ENCODE assay signal across 31 cellular contexts in genomic region chr11:45263773-45264172, GRCh38. TPM values are rescaled to one million over a fixed set of nuclear protein-coding genes. Genes with fewer than 3 reads are reported as not detected.
"Had no signal": no experiment of that assay in that cellular context is flagged by ENCODE, and none has a peak within 500 bp of the region (broad histone marks: within the 10 kb centered on the region; RNA-seq: fewer than 3 reads in every experiment).

No MANE protein-coding gene starts in this region.

- H3K27ac ChIP-seq: stomach, suprapubic skin, testis, thoracic aorta, thyroid gland, tibial artery, tibial nerve, upper lobe of left lung, upper lobe of right lung, uterus, vagina had no signal

- DNase-seq: stimulated activated CD4-positive, alpha-beta T cell treated with anti-CD3 and anti-CD28 coated beads, Interleukin-2, amount 100 ng/mL, for 48 hours; stimulated activated CD4-positive, alpha-beta T cell treated with anti-CD3 and anti-CD28 coated beads, Interleukin-4, amount 100 ng/mL, for 1 hour; stimulated activated CD4-positive, alpha-beta T cell treated with anti-CD3 and anti-CD28 coated beads, Interleukin-4, amount 100 ng/mL, for 24 hours; stimulated activated CD8-positive, alpha-beta memory T cell treated with anti-CD3 and anti-CD28 coated beads, Interleukin-4, amount 100 ng/mL, for 48 hours; stimulated activated naive B cell treated with anti-CD40 and anti-IgM and Interleukin-4, amounts not matched to agents 10 μg/mL and 1 μg/mL and 100 μg/mL, for 72 hours; stimulated activated naive CD4-positive, alpha-beta T cell; stimulated activated naive CD4-positive, alpha-beta T cell treated with Interleukin-2 at 50 U/mL for 16 hours; stimulated activated naive CD8-positive, alpha-beta T cell treated with anti-CD3 and anti-CD28 coated beads, Interleukin-15, amount 100 ng/mL, for 72 hours; stimulated activated naive CD8-positive, alpha-beta T cell treated with anti-CD3 and anti-CD28 coated beads, Interleukin-15, Interleukin-2, amounts not matched to agents 100 U/mL and 50 U/mL, for 24 hours; stomach; substantia nigra; testis; thyroid gland; tibial artery; transverse colon; trophoblast cell; upper lobe of left lung; upper lobe of right lung; uterus had no signal

- H3K36me3 Mint-ChIP-seq: stimulated activated effector memory CD8-positive, alpha-beta T cell treated with anti-CD3 and anti-CD28 coated beads, Interleukin-12 subunit alpha, Interleukin-12 subunit beta, amount 100 ng/mL, for 72 hours; stimulated activated memory B cell treated with anti-CD40 and anti-IgM and Interleukin-4, amounts not matched to agents 10 μg/mL and 1 μg/mL and 100 μg/mL, for 72 hours; stimulated activated naive B cell treated with anti-CD40 and anti-IgM and Interleukin-4, amounts not matched to agents 10 μg/mL and 1 μg/mL and 100 μg/mL, for 72 hours; type B pancreatic cell had no signal

- FAIRE-seq: urothelium cell line had no signal

- H3K4me3 Mint-ChIP-seq: stimulated activated effector memory CD8-positive, alpha-beta T cell treated with anti-CD3 and anti-CD28 coated beads, Interleukin-12 subunit alpha, Interleukin-12 subunit beta, amount 100 ng/mL, for 72 hours; stimulated activated memory B cell treated with anti-CD40 and anti-IgM and Interleukin-4, amounts not matched to agents 10 μg/mL and 1 μg/mL and 100 μg/mL, for 72 hours; stimulated activated naive B cell treated with anti-CD40 and anti-IgM and Interleukin-4, amounts not matched to agents 10 μg/mL and 1 μg/mL and 100 μg/mL, for 72 hours; stimulated activated naive CD8-positive, alpha-beta T cell treated with anti-CD3 and anti-CD28 coated beads, Interleukin-15, amount 100 ng/mL, for 72 hours; stimulated activated naive CD8-positive, alpha-beta T cell treated with anti-CD3 and anti-CD28 coated beads, Interleukin-15, Interleukin-2, amounts not matched to agents 100 ng/mL and 50 ng/mL, for 24 hours; type B pancreatic cell had no signal

- H3K4me3 ChIP-seq: stomach, suprapubic skin, testis, thoracic aorta, thyroid gland, tibial artery, tibial nerve, transverse colon, upper lobe of left lung, upper lobe of right lung, uterus, vagina had no signal

- H3K27ac Mint-ChIP-seq: stimulated activated effector memory CD8-positive, alpha-beta T cell treated with anti-CD3 and anti-CD28 coated beads, Interleukin-12 subunit alpha, Interleukin-12 subunit beta, amount 100 ng/mL, for 72 hours; stimulated activated memory B cell treated with anti-CD40 and anti-IgM and Interleukin-4, amounts not matched to agents 10 μg/mL and 1 μg/mL and 100 μg/mL, for 72 hours; stimulated activated naive B cell treated with anti-CD40 and anti-IgM and Interleukin-4, amounts not matched to agents 10 μg/mL and 1 μg/mL and 100 μg/mL, for 72 hours; stimulated activated naive CD8-positive, alpha-beta T cell treated with anti-CD3 and anti-CD28 coated beads, Interleukin-15, Interleukin-2, amounts not matched to agents 100 ng/mL and 50 ng/mL, for 24 hours; type B pancreatic cell had no signal

- H3K27me3 ChIP-seq: testis, thyroid gland, transverse colon, upper lobe of left lung, uterus, vagina had no signal

- ATAC-seq: stimulated activated effector memory CD8-positive, alpha-beta T cell treated with anti-CD3 and anti-CD28 coated beads, Interleukin-12 subunit alpha, Interleukin-12 subunit beta, amount 100 ng/mL, for 72 hours; stimulated activated memory B cell treated with anti-CD40 and anti-IgM and Interleukin-4, amounts not matched to agents 10 μg/mL and 1 μg/mL and 100 μg/mL, for 72 hours; stimulated activated naive B cell treated with anti-CD40 and anti-IgM and Interleukin-4, amounts not matched to agents 10 μg/mL and 1 μg/mL and 100 μg/mL, for 72 hours; stimulated activated naive CD8-positive, alpha-beta T cell treated with anti-CD3 and anti-CD28 coated beads, Interleukin-15, amount 100 ng/mL, for 72 hours; stimulated activated naive CD8-positive, alpha-beta T cell treated with anti-CD3 and anti-CD28 coated beads, Interleukin-15, Interleukin-2, amounts not matched to agents 100 U/mL and 50 U/mL, for 24 hours; upper lobe of right lung had no signal

- H3K36me3 ChIP-seq: stomach, suprapubic skin, thoracic aorta, thyroid gland, tibial artery, tibial nerve, transverse colon, upper lobe of left lung, upper lobe of right lung, uterus, vagina had no signal

- H3K4me1 Mint-ChIP-seq: stimulated activated effector memory CD8-positive, alpha-beta T cell treated with anti-CD3 and anti-CD28 coated beads, Interleukin-12 subunit alpha, Interleukin-12 subunit beta, amount 100 ng/mL, for 72 hours; stimulated activated memory B cell treated with anti-CD40 and anti-IgM and Interleukin-4, amounts not matched to agents 10 μg/mL and 1 μg/mL and 100 μg/mL, for 72 hours; stimulated activated naive B cell treated with anti-CD40 and anti-IgM and Interleukin-4, amounts not matched to agents 10 μg/mL and 1 μg/mL and 100 μg/mL, for 72 hours; stimulated activated naive CD8-positive, alpha-beta T cell treated with anti-CD3 and anti-CD28 coated beads, Interleukin-15, amount 100 ng/mL, for 72 hours had no signal

- H3K9me3 Mint-ChIP-seq: stimulated activated effector memory CD8-positive, alpha-beta T cell treated with anti-CD3 and anti-CD28 coated beads, Interleukin-12 subunit alpha, Interleukin-12 subunit beta, amount 100 ng/mL, for 72 hours; stimulated activated memory B cell treated with anti-CD40 and anti-IgM and Interleukin-4, amounts not matched to agents 10 μg/mL and 1 μg/mL and 100 μg/mL, for 72 hours; stimulated activated naive CD8-positive, alpha-beta T cell treated with anti-CD3 and anti-CD28 coated beads, Interleukin-15, amount 100 ng/mL, for 72 hours; stimulated activated naive CD8-positive, alpha-beta T cell treated with anti-CD3 and anti-CD28 coated beads, Interleukin-15, Interleukin-2, amounts not matched to agents 100 ng/mL and 50 ng/mL, for 24 hours; type B pancreatic cell had no signal

- H3K9me3 ChIP-seq: stomach, suprapubic skin, testis, thoracic aorta, thyroid gland, tibial artery, transverse colon, upper lobe of left lung, upper lobe of right lung, uterus, vagina had no signal

- H3K4me1 ChIP-seq: testis, thyroid gland, tibial nerve, upper lobe of left lung, upper lobe of right lung, uterus had no signal

RNA-seq across cellular contexts. Expression of gene SYT13, which starts 22.4 kb away (rescaled TPM):
- total RNA-seq: subcutaneous adipose tissue, thoracic aorta, upper lobe of right lung, ureter had no signal
- polyA plus RNA-seq: urinary bladder had no signal
